ENCODE assay signal across 8 cellular contexts in genomic region chr14:37196604-37197420, GRCh38. TPM values are rescaled to one million over a fixed set of nuclear protein-coding genes. Genes with fewer than 3 reads are reported as not detected.
A peak's percentile ranks its signal among the peaks of the same experiment; 100 is the strongest.
DNase-seq lines count a peak whose midpoint lies in the region; ATAC-seq lines count a peak whose summit lies in the region.

No MANE protein-coding gene starts in this region.

- H3K36me3 Mint-ChIP-seq in stimulated activated naive CD8-positive, alpha-beta T cell treated with anti-CD3 and anti-CD28 coated beads, Interleukin-15, Interleukin-2, amounts not matched to agents 100 ng/mL and 50 ng/mL, for 24 hours (ENCODE audit: low read depth): no peaks in the 10 kb centered on the region
- H3K36me3 Mint-ChIP-seq in naive B cell: no peaks in the 10 kb centered on the region

- ATAC-seq in stimulated activated naive CD8-positive, alpha-beta T cell treated with anti-CD3 and anti-CD28 coated beads, Interleukin-15, Interleukin-2, amounts not matched to agents 100 U/mL and 50 U/mL, for 24 hours: no peak
- ATAC-seq in naive B cell (ENCODE audit: low read depth in 2 of 2) (no peak), GM18498 (IDR thresholded peaks at IDR 0.05; ENCODE audit: unreplicated experiment) (no peak)

- no peak overlapping the region for H3K27ac Mint-ChIP-seq in stimulated activated naive CD8-positive, alpha-beta T cell treated with anti-CD3 and anti-CD28 coated beads, Interleukin-15, Interleukin-2, amounts not matched to agents 100 ng/mL and 50 ng/mL, for 24 hours
- H3K27ac Mint-ChIP-seq in naive B cell: peak overlapping the region in 1 of 6 donors; percentile 71

- H3K4me3 Mint-ChIP-seq in stimulated activated naive CD8-positive, alpha-beta T cell treated with anti-CD3 and anti-CD28 coated beads, Interleukin-15, Interleukin-2, amounts not matched to agents 100 ng/mL and 50 ng/mL, for 24 hours: peak overlapping the region; percentile 65
- H3K4me3 Mint-ChIP-seq in naive B cell: peak overlapping the region in 6 of 8 donors; percentile 11 to 81 (median 62)

- H3K4me1 Mint-ChIP-seq in stimulated activated naive CD8-positive, alpha-beta T cell treated with anti-CD3 and anti-CD28 coated beads, Interleukin-15, Interleukin-2, amounts not matched to agents 100 ng/mL and 50 ng/mL, for 24 hours (ENCODE audit: low read depth): peaks cover 10% of the 10 kb centered on the region
- peaks cover 9 to 14% (median 13%) of the 10 kb centered on the region in 3 donors for H3K4me1 Mint-ChIP-seq in naive B cell

- H3K9me3 Mint-ChIP-seq in stimulated activated naive CD8-positive, alpha-beta T cell treated with anti-CD3 and anti-CD28 coated beads, Interleukin-15, Interleukin-2, amounts not matched to agents 100 ng/mL and 50 ng/mL, for 24 hours: no peaks in the 10 kb centered on the region
- peaks cover 0 to 7% (median 5%) of the 10 kb centered on the region in 7 donors for H3K9me3 Mint-ChIP-seq in naive B cell

- DNase-seq in stimulated activated naive CD8-positive, alpha-beta T cell treated with anti-CD3 and anti-CD28 coated beads, Interleukin-15, Interleukin-2, amounts not matched to agents 100 U/mL and 50 U/mL, for 24 hours: no peak
- DNase-seq in dermis blood vessel endothelial cell: peak; percentile 13
- no peak for DNase-seq in naive B cell
- no peak for DNase-seq in NCI-H82 (lab: John Stamatoyannopoulos, UW)
- no peak for DNase-seq in SHP77 (lab: John Stamatoyannopoulos, UW)
- DNase-seq in COR-L47 (lab: John Stamatoyannopoulos, UW): no peak

- H3K27me3 Mint-ChIP-seq in stimulated activated naive CD8-positive, alpha-beta T cell treated with anti-CD3 and anti-CD28 coated beads, Interleukin-15, Interleukin-2, amounts not matched to agents 100 ng/mL and 50 ng/mL, for 24 hours: peaks cover 33% of the 10 kb centered on the region
- peaks cover 8 to 29% (median 28%) of the 10 kb centered on the region in 3 donors for H3K27me3 Mint-ChIP-seq in naive B cell

RNA-seq across cellular contexts. Expression of gene MIPOL1, which starts 0.9 kb away (rescaled TPM):
- 9.5 and 13.0 TPM in 2 replicates for total RNA-seq in dermis blood vessel endothelial cell
- polyA plus RNA-seq in naive B cell (ENCODE audit: low read depth in 6 of 6): not detected

RNA-seq across cellular contexts. Expression of gene SLC25A21, which starts 24.4 kb away (rescaled TPM):
- total RNA-seq in dermis blood vessel endothelial cell: 0.74 and 9.7 TPM in 2 replicates
- not detected for polyA plus RNA-seq in naive B cell (ENCODE audit: low read depth in 6 of 6)
